In genomic region chr1:229557214-229557850, GRCh38 we compare ENCODE assay signal across 8 cellular contexts. TPM values are rescaled to one million over a fixed set of nuclear protein-coding genes. Genes with fewer than 3 reads are reported as not detected.
A peak's percentile ranks its signal among the peaks of the same experiment; 100 is the strongest.
DNase-seq lines count a peak whose midpoint lies in the region; ATAC-seq and TF ChIP-seq lines count a peak whose summit lies in the region.

No MANE protein-coding gene starts in this region.

- peak overlapping the region; percentile 77 to 94 (median 87) for H3K27ac Mint-ChIP-seq in brain

- no peak for TF ChIP-seq CTCF in brain (conservative IDR thresholded peaks at IDR 0.05)
- TF ChIP-seq CTCF in lung (IDR thresholded peaks at IDR 0.05; ENCODE audit: control extremely low read depth, extremely low read depth): no peak

- H3K36me3 ChIP-seq in lung (ENCODE audit: control insufficient read depth in 2 of 2, insufficient read depth in 2 of 2, low read length in 2 of 2): no peaks in the 10 kb centered on the region
- H3K36me3 ChIP-seq in aorta (ENCODE audit: control insufficient read depth in 1 of 2, insufficient read depth in 2 of 2, low read length in 1 of 2): no peaks in the 10 kb centered on the region

- H3K27me3 Mint-ChIP-seq in brain: peaks cover 4% of the 10 kb centered on the region

- H3K4me1 Mint-ChIP-seq in brain: peaks cover 57% of the 10 kb centered on the region

- ATAC-seq in lung (ENCODE audit: insufficient read depth, low FRiP score) (no peak), aorta (ENCODE audit: low FRiP score) (no peak), HG02870 (IDR thresholded peaks at IDR 0.05; ENCODE audit: unreplicated experiment) (no peak)

- no peaks in the 10 kb centered on the region for H3K36me3 Mint-ChIP-seq in brain

- H3K9me3 ChIP-seq in lung (ENCODE audit: control insufficient read depth in 2 of 2, insufficient read depth in 1 of 2, low read length in 1 of 2) (no peaks in the 10 kb centered on the region), aorta (ENCODE audit: control insufficient read depth, low read length) (no peaks in the 10 kb centered on the region)

- H3K4me1 ChIP-seq in lung (ENCODE audit: control insufficient read depth in 2 of 2, insufficient read depth in 2 of 2, low read length in 2 of 2) (peaks cover 4 to 10% of the 10 kb centered on the region in 2 donors), aorta (ENCODE audit: control insufficient read depth in 1 of 2, insufficient read depth in 2 of 2, low read length in 2 of 2) (no peaks in the 10 kb centered on the region)

- DNase-seq in Jurkat, Clone E6-1 (ENCODE audit: low read depth, low spot score): no peak
- no peak for DNase-seq in lung (ENCODE audit: low spot score)
- DNase-seq in aorta: no peak
- DNase-seq in SK-N-DZ (ENCODE audit: low spot score): no peak
- DNase-seq in posterior cingulate gyrus: no peak

- intact Hi-C loops in aorta (cut with DNase I): no loop called here
- intact Hi-C loops in posterior cingulate gyrus (cut with DNase I): no loop called here

- WGBS in lung, 2 donors: 29 to 31% methylated on average over 5 of the region's 5 CpGs
- 14 to 20% methylated on average over 5 of the region's 5 CpGs for WGBS in aorta, 2 donors

- H3K4me3 ChIP-seq in GM08714 (ENCODE audit: low read length) (peak overlapping the region; percentile 89), lung (peak overlapping the region; percentile 84), aorta (ENCODE audit: low read length in 2 of 2) (peak overlapping the region; percentile 96 to 98)
- peak overlapping the region; percentile 69 for H3K4me3 ChIP-seq in Jurkat, Clone E6-1 (ENCODE audit: low read length)

- H3K27ac ChIP-seq in lung (ENCODE audit: low read depth in 1 of 2, low read length in 1 of 2) (peak overlapping the region; percentile 94 to 97), aorta (ENCODE audit: low read depth in 1 of 2, low read length in 2 of 2) (peak overlapping the region in 1 of 2 donors; percentile 34)

- peak overlapping the region; percentile 89 to 96 (median 93) for H3K4me3 Mint-ChIP-seq in brain

- no peaks in the 10 kb centered on the region for H3K27me3 ChIP-seq in lung (ENCODE audit: control insufficient read depth, insufficient read depth)
- no peaks in the 10 kb centered on the region for H3K27me3 ChIP-seq in aorta (ENCODE audit: control insufficient read depth in 1 of 2, insufficient read depth in 2 of 2, low read length in 1 of 2)

- H3K9me3 Mint-ChIP-seq in brain: no peaks in the 10 kb centered on the region

RNA-seq across cellular contexts. Expression of gene ABCB10, which starts 1.2 kb away (rescaled TPM):
- polyA plus RNA-seq in Jurkat, Clone E6-1 (2012; ENCODE audit: insufficient read depth, insufficient read length): 59.2 TPM
- 2.9 TPM for polyA plus RNA-seq in brain (ENCODE audit: insufficient read depth, low read depth, low replicate concordance)
- 10 to 100 TPM; 20.5 to 23.5 TPM for total RNA-seq in lung
- polyA plus RNA-seq in lung: 1 to 10 TPM; 6.5 to 7.8 TPM
- 10 to 100 TPM; 19.9 to 24.2 TPM for total RNA-seq in aorta
- polyA plus RNA-seq in aorta: 10 to 100 TPM in 1 of 2 donors, 1 to 10 TPM in 1; 6.8 to 12.7 TPM
- 20.5 and 23.3 TPM in 2 replicates for polyA plus RNA-seq in SK-N-DZ (2014; cell fraction: cytosol; rRNA removed)
- 24.1 and 34.0 TPM in 2 replicates for polyA plus RNA-seq in SK-N-DZ (2014; cell fraction: nucleus; rRNA removed)

RNA-seq across cellular contexts. Expression of gene NUP133, which starts 49.2 kb away (rescaled TPM):
- polyA plus RNA-seq in Jurkat, Clone E6-1 (2012; ENCODE audit: insufficient read depth, insufficient read length): 40.8 TPM
- polyA plus RNA-seq in brain (ENCODE audit: insufficient read depth, low read depth, low replicate concordance) (33.2 TPM), lung (10 to 100 TPM; 12.9 to 14.4 TPM), aorta (10 to 100 TPM in 1 of 2 donors, 1 to 10 TPM in 1; 5.1 to 17.6 TPM)
- total RNA-seq in lung (10 to 100 TPM; 36.2 to 57.6 TPM), aorta (10 to 100 TPM; 30.3 to 37.3 TPM)
- polyA plus RNA-seq in SK-N-DZ (2014; cell fraction: cytosol; rRNA removed): 46.8 and 52.2 TPM in 2 replicates
- 61.4 and 70.6 TPM in 2 replicates for polyA plus RNA-seq in SK-N-DZ (2014; cell fraction: nucleus; rRNA removed)
